Comparison of ENCODE assay signal across 24 cellular contexts in the genomic region with DNA sequence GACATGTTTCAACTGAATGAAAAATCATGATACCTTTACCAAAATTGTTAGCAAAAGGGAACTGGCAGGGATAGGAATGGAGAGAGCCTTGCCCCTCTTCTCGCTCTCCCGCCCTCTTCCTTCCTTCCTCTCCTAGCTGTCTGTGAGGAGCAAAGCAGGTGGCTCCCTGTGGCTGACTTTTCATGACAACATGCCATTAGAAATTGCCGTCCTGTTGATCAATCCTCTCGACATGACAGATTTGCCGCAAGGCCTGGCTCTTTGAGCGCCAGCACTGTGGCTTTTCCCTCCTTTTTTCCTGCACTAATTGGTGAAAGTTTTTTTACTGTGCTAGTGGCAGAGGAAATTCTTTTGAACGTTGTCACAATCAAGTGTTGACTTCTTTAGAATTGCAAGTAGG.
"Had no signal": no experiment of that assay in that cellular context is flagged by ENCODE, and none has a peak within 500 bp of the region (broad histone marks: within the 10 kb centered on the region; RNA-seq: fewer than 3 reads in every experiment).

No MANE protein-coding gene starts in this region.

- H3K27me3 ChIP-seq: gastroesophageal sphincter, suprapubic skin, tibial artery had no signal

- H3K4me3 ChIP-seq: gastroesophageal sphincter, suprapubic skin, tibial artery had no signal

- ATAC-seq: activated CD8-positive, alpha-beta memory T cell treated with anti-CD3 and anti-CD28 coated beads, Interleukin-2, amount 10 ng/mL, durations not matched to agents 7 days and 5 days; activated CD8-positive, alpha-beta T cell treated with anti-CD3 and anti-CD28 coated beads, Interleukin-2, amount 10 ng/mL, durations not matched to agents 7 days and 5 days; activated naive CD8-positive, alpha-beta T cell treated with anti-CD3 and anti-CD28 coated beads, Interleukin-2, amount 50 U/mL, for 24 hours; gastroesophageal sphincter; left colon; right cardiac atrium; T-helper 17 cell had no signal

- H3K9me3 ChIP-seq: gastroesophageal sphincter, suprapubic skin, tibial artery had no signal

- DNase-seq: activated CD4-positive, alpha-beta T cell treated with anti-CD3 and anti-CD28 coated beads for 1 hour; activated CD4-positive, alpha-beta T cell treated with anti-CD3 and anti-CD28 coated beads, Interleukin-2, amount 50 U/mL, for 1 hour; activated CD8-positive, alpha-beta memory T cell treated with anti-CD3 and anti-CD28 coated beads, Interleukin-2, amount 10 ng/mL, durations not matched to agents 7 days and 5 days; activated CD8-positive, alpha-beta T cell treated with anti-CD3 and anti-CD28 coated beads, Interleukin-2, amount 10 ng/mL, durations not matched to agents 7 days and 5 days; activated naive CD8-positive, alpha-beta T cell treated with anti-CD3 and anti-CD28 coated beads, Interleukin-2, amount 50 U/mL, for 24 hours; activated T-cell treated with anti-CD3 and anti-CD28 coated beads, Interleukin-2, amount 50 U/mL, for 48 hours; amygdala; caudate nucleus; head of caudate nucleus; hippocampal formation; kidney; left colon; naive B cell; nephron progenitor cell; occipital lobe; right cardiac atrium; stimulated activated CD4-positive, alpha-beta T cell treated with anti-CD3 and anti-CD28 coated beads, Interleukin-15, amount 100 ng/mL, for 24 hours; stimulated activated CD4-positive, alpha-beta T cell treated with anti-CD3 and anti-CD28 coated beads, Interleukin-2, amount 100 ng/mL, for 24 hours; stimulated activated naive CD4-positive, alpha-beta T cell; T-helper 17 cell; T1000; tibial artery had no signal

- H3K36me3 ChIP-seq: gastroesophageal sphincter, suprapubic skin, tibial artery had no signal

- H3K27ac ChIP-seq: gastroesophageal sphincter, suprapubic skin, tibial artery had no signal
